Comparison of ENCODE assay signal across 1 cellular context in genomic region chr21:44994016-44994365, GRCh38.
TF ChIP-seq lines count a peak whose summit lies in the region.

No MANE protein-coding gene starts in this region.

TF ChIP-seq in K562, 482 proteins besides CTCF, POLR2A, EP300 and RAD21:
- TF ChIP-seq TCF3 (CRISPR knock-in tag; IDR thresholded peaks at IDR 0.05) (no peak), OTX1 (CRISPR knock-in tag; IDR thresholded peaks at IDR 0.05) (no peak), PKNOX1 (IDR thresholded peaks at IDR 0.05) (0 out of 2 replicates have a peak, but pooled peaks have one; percentile 16), KAT7 (CRISPR knock-in tag; IDR thresholded peaks at IDR 0.05; ENCODE audit: borderline replicate concordance) (no peak), SRSF1 (IDR thresholded peaks at IDR 0.05; ENCODE audit: low read depth, low read length) (no peak), PPARD (CRISPR knock-in tag; IDR thresholded peaks at IDR 0.05) (no peak), HMG20B (CRISPR knock-in tag; IDR thresholded peaks at IDR 0.05) (no peak)
